Comparison of ENCODE assay signal across 16 cellular contexts in genomic region chr1:246677842-246678241, GRCh38.
"Had no signal": no experiment of that assay in that cellular context is flagged by ENCODE, and none has a peak within 500 bp of the region (broad histone marks: within the 10 kb centered on the region; RNA-seq: fewer than 3 reads in every experiment).

No MANE protein-coding gene starts in this region.

- DNase-seq: activated CD4-positive, alpha-beta T cell treated with anti-CD3 and anti-CD28 coated beads for 48 hours; activated CD8-positive, alpha-beta memory T cell treated with anti-CD3 and anti-CD28 coated beads, Interleukin-2, amount 50 U/mL, for 48 hours; activated CD8-positive, alpha-beta T cell treated with anti-CD3 and anti-CD28 coated beads, Interleukin-2, amount 10 ng/mL, durations not matched to agents 7 days and 5 days; activated naive CD4-positive, alpha-beta T cell treated with Interleukin-2 at 50 U/mL for 16 hours; activated naive CD8-positive, alpha-beta T cell treated with anti-CD3 and anti-CD28 coated beads, Interleukin-2, amount 50 U/mL, for 24 hours; effector CD4-positive, alpha-beta T cell; hippocampal formation; kidney glomerular epithelial cell; lower lobe of right lung; midbrain; ovary; retina; tibial artery had no signal

- H3K36me3 Mint-ChIP-seq: natural killer cell treated with Interleukin-12 subunit alpha and Interleukin-12 subunit beta and Interleukin-15 and Interleukin-18, amount 100 ng/mL, for 72 hours; WTC11 had no signal

- H3K4me1 Mint-ChIP-seq: activated naive CD8-positive, alpha-beta T cell treated with anti-CD3 and anti-CD28 coated beads, Interleukin-2, amount 50 U/mL, for 24 hours had no signal

- H3K9me3 Mint-ChIP-seq: natural killer cell treated with Interleukin-12 subunit alpha and Interleukin-12 subunit beta and Interleukin-15 and Interleukin-18, amount 100 ng/mL, for 72 hours; WTC11 had no signal

- ATAC-seq: activated CD8-positive, alpha-beta T cell treated with anti-CD3 and anti-CD28 coated beads, Interleukin-2, amount 10 ng/mL, durations not matched to agents 7 days and 5 days; activated naive CD8-positive, alpha-beta T cell treated with anti-CD3 and anti-CD28 coated beads, Interleukin-2, amount 50 U/mL, for 24 hours; gastroesophageal sphincter; lower lobe of right lung; natural killer cell treated with Interleukin-12 subunit alpha and Interleukin-12 subunit beta and Interleukin-15 and Interleukin-18, amount 100 ng/mL, for 72 hours; WTC11 had no signal

- H3K27ac Mint-ChIP-seq: activated CD8-positive, alpha-beta T cell treated with anti-CD3 and anti-CD28 coated beads, Interleukin-2, amount 10 ng/mL, durations not matched to agents 7 days and 5 days; activated naive CD8-positive, alpha-beta T cell treated with anti-CD3 and anti-CD28 coated beads, Interleukin-2, amount 50 U/mL, for 24 hours; natural killer cell treated with Interleukin-12 subunit alpha and Interleukin-12 subunit beta and Interleukin-15 and Interleukin-18, amount 100 ng/mL, for 72 hours; WTC11 had no signal

- H3K27me3 Mint-ChIP-seq: activated naive CD8-positive, alpha-beta T cell treated with anti-CD3 and anti-CD28 coated beads, Interleukin-2, amount 50 U/mL, for 24 hours; natural killer cell treated with Interleukin-12 subunit alpha and Interleukin-12 subunit beta and Interleukin-15 and Interleukin-18, amount 100 ng/mL, for 72 hours had no signal

- H3K4me3 Mint-ChIP-seq: activated CD8-positive, alpha-beta T cell treated with anti-CD3 and anti-CD28 coated beads, Interleukin-2, amount 10 ng/mL, durations not matched to agents 7 days and 5 days; activated naive CD8-positive, alpha-beta T cell treated with anti-CD3 and anti-CD28 coated beads, Interleukin-2, amount 50 U/mL, for 24 hours; natural killer cell treated with Interleukin-12 subunit alpha and Interleukin-12 subunit beta and Interleukin-15 and Interleukin-18, amount 100 ng/mL, for 72 hours; WTC11 had no signal
